Comparison of ENCODE assay signal across 14 cellular contexts in the genomic region with DNA sequence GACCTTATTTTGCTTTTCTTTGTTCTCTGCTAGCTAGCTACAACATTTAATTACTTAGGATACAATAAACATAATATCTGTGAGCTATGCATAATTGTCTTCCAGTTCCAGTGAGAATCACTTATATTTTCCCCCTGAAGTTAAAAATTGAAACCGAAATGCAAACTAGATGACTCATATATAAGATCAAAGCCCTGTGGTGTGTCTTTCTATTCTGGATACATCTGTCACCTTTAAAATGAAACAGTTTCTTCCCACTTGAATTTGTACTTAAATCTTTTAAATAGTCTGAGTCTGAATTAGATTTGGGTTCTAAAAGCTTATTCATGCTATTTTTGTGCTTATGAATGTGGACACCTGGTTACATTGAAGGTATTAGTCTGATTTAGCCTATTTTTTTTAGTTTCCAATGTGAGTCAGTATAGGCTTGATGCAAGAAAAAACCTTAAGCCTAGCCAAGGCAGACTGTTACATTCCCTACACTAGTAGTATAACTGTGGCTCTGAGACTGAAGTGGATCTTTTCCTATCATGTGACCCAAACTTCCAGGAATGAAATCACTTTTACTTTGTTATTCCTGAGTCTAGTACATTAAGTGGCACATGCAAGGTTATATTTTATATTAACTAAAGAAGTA.
DNase-seq lines count a peak whose midpoint lies in the region; ATAC-seq and TF ChIP-seq lines count a peak whose summit lies in the region.
"Had no signal": no experiment of that assay in that cellular context is flagged by ENCODE, and none has a peak within 500 bp of the region (broad histone marks: within the 10 kb centered on the region; RNA-seq: fewer than 3 reads in every experiment).

No MANE protein-coding gene starts in this region.

- peaks cover 8% of the 10 kb centered on the region for H3K4me1 Mint-ChIP-seq in activated CD8-positive, alpha-beta T cell treated with anti-CD3 and anti-CD28 coated beads for 36 hours (ENCODE audit: low read depth)
- H3K4me1 Mint-ChIP-seq in activated CD8-positive, alpha-beta T cell treated with anti-CD3 and anti-CD28 coated beads, Interleukin-2, amount 10 ng/mL, durations not matched to agents 7 days and 5 days (ENCODE audit: low read depth): no peaks in the 10 kb centered on the region

- peaks cover 29% of the 10 kb centered on the region for H3K4me1 ChIP-seq in KMS-11 (ENCODE audit: low read depth, poor library complexity, severe bottlenecking)
- H3K4me1 ChIP-seq in osteoblast (ENCODE audit: insufficient read depth, low read length): no peaks in the 10 kb centered on the region
- H3K4me1 ChIP-seq: A549, colonic mucosa had no signal

- TF ChIP-seq CTCF in activated CD8-positive, alpha-beta T cell treated with anti-CD3 and anti-CD28 coated beads for 36 hours (IDR thresholded peaks at IDR 0.05): no peak
- TF ChIP-seq CTCF in KMS-11 (conservative IDR thresholded peaks at IDR 0.05; ENCODE audit: low read depth, low read length) (no peak), osteoblast (IDR thresholded peaks at IDR 0.05; ENCODE audit: extremely low read depth, low read depth, low read length) (no peak)

- H3K4me2 ChIP-seq in KMS-11 (peak overlapping the region; percentile 57), osteoblast (ENCODE audit: insufficient read depth, low read length) (no peak overlapping the region)
- H3K4me2 ChIP-seq: A549 had no signal

- H3K9ac ChIP-seq in KMS-11: 0 out of 2 replicates have a peak overlapping the region, but pooled peaks have one; percentile 9

- POLR2A ChIA-PET in activated CD8-positive, alpha-beta T cell treated with anti-CD3 and anti-CD28 coated beads for 36 hours (lab: Charles Lee): no interaction called here
- POLR2A ChIA-PET in activated CD8-positive, alpha-beta T cell treated with anti-CD3 and anti-CD28 coated beads, Interleukin-2, amount 10 ng/mL, durations not matched to agents 7 days and 5 days (lab: Charles Lee): no interaction called here

- CTCF ChIA-PET in activated CD8-positive, alpha-beta T cell treated with anti-CD3 and anti-CD28 coated beads for 36 hours (lab: Charles Lee): no interaction called here
- CTCF ChIA-PET in activated CD8-positive, alpha-beta T cell treated with anti-CD3 and anti-CD28 coated beads, Interleukin-2, amount 10 ng/mL, durations not matched to agents 7 days and 5 days (lab: Charles Lee): no interaction called here

- H3K4me3 ChIP-seq in KMS-11 (IDR thresholded peaks at IDR 0.05; ENCODE audit: insufficient read depth, low read depth, low read length): no peak overlapping the region
- no peak overlapping the region for H3K4me3 ChIP-seq in osteoblast (ENCODE audit: insufficient read depth, low read length)
- H3K4me3 ChIP-seq: A549, colonic mucosa had no signal

- H3K36me3 ChIP-seq in KMS-11 (ENCODE audit: insufficient read depth): no peaks in the 10 kb centered on the region
- H3K36me3 ChIP-seq in osteoblast (ENCODE audit: insufficient read depth, low read length): no peaks in the 10 kb centered on the region
- H3K36me3 ChIP-seq: colonic mucosa had no signal

- peak overlapping the region; percentile 50; the same call in 1 of the 2 replicates for H3K27ac ChIP-seq in KMS-11
- H3K27ac ChIP-seq in osteoblast (ENCODE audit: low read depth, low read length): no peak overlapping the region
- H3K27ac ChIP-seq: A549, colonic mucosa had no signal

- no peaks in the 10 kb centered on the region for H4K20me1 ChIP-seq in KMS-11 (ENCODE audit: insufficient read depth)
- H4K20me1 ChIP-seq in osteoblast (ENCODE audit: insufficient read depth, low read length): no peaks in the 10 kb centered on the region

- H3K27ac Mint-ChIP-seq in activated CD8-positive, alpha-beta T cell treated with anti-CD3 and anti-CD28 coated beads for 36 hours: no peak overlapping the region
- H3K27ac Mint-ChIP-seq in activated CD8-positive, alpha-beta T cell treated with anti-CD3 and anti-CD28 coated beads, Interleukin-2, amount 10 ng/mL, durations not matched to agents 7 days and 5 days: no peak overlapping the region

- H3K27me3 ChIP-seq in KMS-11 (ENCODE audit: insufficient read depth, low read depth) (no peaks in the 10 kb centered on the region), osteoblast (ENCODE audit: insufficient read depth, low read length) (no peaks in the 10 kb centered on the region)
- H3K27me3 ChIP-seq: colonic mucosa had no signal

- H3K9me3 Mint-ChIP-seq in activated CD8-positive, alpha-beta T cell treated with anti-CD3 and anti-CD28 coated beads for 36 hours: no peaks in the 10 kb centered on the region
- no peaks in the 10 kb centered on the region for H3K9me3 Mint-ChIP-seq in activated CD8-positive, alpha-beta T cell treated with anti-CD3 and anti-CD28 coated beads, Interleukin-2, amount 10 ng/mL, durations not matched to agents 7 days and 5 days (ENCODE audit: insufficient read depth)

- no peak overlapping the region for H3K4me3 Mint-ChIP-seq in activated CD8-positive, alpha-beta T cell treated with anti-CD3 and anti-CD28 coated beads for 36 hours
- no peak overlapping the region for H3K4me3 Mint-ChIP-seq in activated CD8-positive, alpha-beta T cell treated with anti-CD3 and anti-CD28 coated beads, Interleukin-2, amount 10 ng/mL, durations not matched to agents 7 days and 5 days

- no peaks in the 10 kb centered on the region for H3K9me3 ChIP-seq in osteoblast (ENCODE audit: low read depth, low read length)
- H3K9me3 ChIP-seq: A549, colonic mucosa had no signal

- peak; percentile 70 for ATAC-seq in activated CD8-positive, alpha-beta T cell treated with anti-CD3 and anti-CD28 coated beads for 36 hours
- no peak for ATAC-seq in activated CD8-positive, alpha-beta T cell treated with anti-CD3 and anti-CD28 coated beads, Interleukin-2, amount 10 ng/mL, durations not matched to agents 7 days and 5 days
- ATAC-seq: A549, HCT116 had no signal

- H3K27me3 Mint-ChIP-seq in activated CD8-positive, alpha-beta T cell treated with anti-CD3 and anti-CD28 coated beads for 36 hours: no peaks in the 10 kb centered on the region
- H3K27me3 Mint-ChIP-seq in activated CD8-positive, alpha-beta T cell treated with anti-CD3 and anti-CD28 coated beads, Interleukin-2, amount 10 ng/mL, durations not matched to agents 7 days and 5 days (ENCODE audit: low read depth): no peaks in the 10 kb centered on the region

- no peaks in the 10 kb centered on the region for H3K36me3 Mint-ChIP-seq in activated CD8-positive, alpha-beta T cell treated with anti-CD3 and anti-CD28 coated beads for 36 hours (ENCODE audit: low read depth)
- no peaks in the 10 kb centered on the region for H3K36me3 Mint-ChIP-seq in activated CD8-positive, alpha-beta T cell treated with anti-CD3 and anti-CD28 coated beads, Interleukin-2, amount 10 ng/mL, durations not matched to agents 7 days and 5 days (ENCODE audit: low read depth)

- H2AFZ ChIP-seq in KMS-11 (ENCODE audit: low read depth): 0 out of 2 replicates have a peak overlapping the region, but pooled peaks have one; percentile 10
- H2AFZ ChIP-seq in osteoblast (ENCODE audit: low read length): peak overlapping the region; percentile 45

- no peak for DNase-seq in activated CD8-positive, alpha-beta T cell treated with anti-CD3 and anti-CD28 coated beads for 36 hours
- DNase-seq in activated CD8-positive, alpha-beta T cell treated with anti-CD3 and anti-CD28 coated beads, Interleukin-2, amount 10 ng/mL, durations not matched to agents 7 days and 5 days: no peak
- peak; percentile 15 for DNase-seq in HCEC 1CT
- no peak for DNase-seq in osteoblast (ENCODE audit: insufficient read length, low spot score, missing footprints)
- DNase-seq in islet precursor cell: no peak
- no peak for DNase-seq in SHP77 (lab: John Stamatoyannopoulos, UW)
- DNase-seq in germinal center (ENCODE audit: low spot score): no peak
- DNase-seq: colonic mucosa, Karpas-422, NCI-H524 treated with DMSO at 0.1 percent for 48 hours, small intestine had no signal

- H3K79me2 ChIP-seq in KMS-11 (ENCODE audit: insufficient read depth, low read depth) (no peaks in the 10 kb centered on the region), osteoblast (ENCODE audit: insufficient read depth, low read length) (no peaks in the 10 kb centered on the region)

- intact Hi-C loops in activated CD8-positive, alpha-beta T cell treated with anti-CD3 and anti-CD28 coated beads for 36 hours (cut with micrococcal nuclease): no loop called here
